Comparison of ENCODE assay signal across 19 cellular contexts in the genomic region with DNA sequence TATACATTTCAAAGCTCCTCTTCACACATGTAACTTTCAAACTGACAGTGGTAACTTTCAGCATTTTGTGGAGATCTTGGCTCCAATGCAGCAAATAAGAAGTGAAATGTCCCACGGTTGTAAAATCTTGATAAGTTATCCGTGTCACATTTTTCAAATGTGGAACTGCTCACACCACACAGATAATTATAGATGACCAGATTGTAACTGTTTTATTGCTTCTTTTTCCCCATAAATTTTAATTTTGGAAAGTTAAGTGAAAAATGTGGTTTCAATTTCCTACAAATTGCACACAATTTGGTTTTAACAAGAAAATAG.
DNase-seq lines count a peak whose midpoint lies in the region; ATAC-seq, FAIRE-seq and TF ChIP-seq lines count a peak whose summit lies in the region.
"Had no signal": no experiment of that assay in that cellular context is flagged by ENCODE, and none has a peak within 500 bp of the region (broad histone marks: within the 10 kb centered on the region; RNA-seq: fewer than 3 reads in every experiment).

No MANE protein-coding gene starts in this region.

- H3K9me3 ChIP-seq in GM23248 (ENCODE audit: low read depth) (no peaks in the 10 kb centered on the region), SU-DHL-6 (ENCODE audit: insufficient read depth, low read length) (no peaks in the 10 kb centered on the region), osteoblast (ENCODE audit: low read depth, low read length) (no peaks in the 10 kb centered on the region)
- H3K9me3 ChIP-seq: right atrium auricular region, vagina had no signal

- H3K9me2 ChIP-seq in GM23248 (ENCODE audit: insufficient read depth) (no peaks in the 10 kb centered on the region), SU-DHL-6 (replicated peaks; ENCODE audit: insufficient read depth, low read length) (no peaks in the 10 kb centered on the region)

- no peak for FAIRE-seq in RCC 7860 (lab: Jason Lieb, UNC)
- FAIRE-seq: K562 had no signal

- H2AFZ ChIP-seq in GM23248 (peak overlapping the region; percentile 38), SU-DHL-6 (ENCODE audit: low read depth, low read length, severe bottlenecking) (peak overlapping the region; percentile 32), osteoblast (ENCODE audit: low read length) (no peak overlapping the region)
- H2AFZ ChIP-seq: PC-9 had no signal

- in situ Hi-C loops in Caki2 (cut with HindIII; ENCODE audit: low pct_unique_long_range_greater_than_20kb, low sequenced_read_pairs) (no loop called here), GM23248 (cut with MboI) (no loop called here)

- TF ChIP-seq CTCF in SU-DHL-6 (IDR thresholded peaks at IDR 0.05; ENCODE audit: insufficient read depth, low read length, poor library complexity, severe bottlenecking) (no peak), osteoblast (IDR thresholded peaks at IDR 0.05; ENCODE audit: extremely low read depth, low read depth, low read length) (no peak)

- H3K27ac ChIP-seq in GM23248, result peak overlapping the region; percentile 76
- peak overlapping the region; percentile 80 for H3K27ac ChIP-seq in SU-DHL-6 (ENCODE audit: low read depth, low read length)
- H3K27ac ChIP-seq in osteoblast (ENCODE audit: low read depth, low read length), result peak overlapping the region; percentile 95
- H3K27ac ChIP-seq: PC-9, right atrium auricular region had no signal

- H3K27me3 ChIP-seq in GM23248 (replicated peaks; ENCODE audit: insufficient read depth) (no peaks in the 10 kb centered on the region), SU-DHL-6 (ENCODE audit: low read length) (no peaks in the 10 kb centered on the region), osteoblast (ENCODE audit: insufficient read depth, low read length) (no peaks in the 10 kb centered on the region)
- H3K27me3 ChIP-seq: right atrium auricular region, vagina had no signal

- H3K36me3 ChIP-seq in GM23248 (ENCODE audit: low read depth) (no peaks in the 10 kb centered on the region), SU-DHL-6 (ENCODE audit: low read length) (no peaks in the 10 kb centered on the region), osteoblast (ENCODE audit: insufficient read depth, low read length) (no peaks in the 10 kb centered on the region)
- H3K36me3 ChIP-seq: right atrium auricular region, vagina had no signal

- H3K4me2 ChIP-seq in GM23248 (ENCODE audit: unreplicated experiment), result peak overlapping the region; percentile 79
- peak overlapping the region; percentile 88 for H3K4me2 ChIP-seq in SU-DHL-6 (ENCODE audit: low read depth, low read length, poor library complexity, severe bottlenecking)
- H3K4me2 ChIP-seq in osteoblast (ENCODE audit: insufficient read depth, low read length), result peak overlapping the region; percentile 46
- H3K4me2 ChIP-seq: PC-9 had no signal

- peaks cover 65% of the 10 kb centered on the region for H3K4me1 ChIP-seq in GM23248 (ENCODE audit: insufficient read depth)
- H3K4me1 ChIP-seq in osteoblast (ENCODE audit: insufficient read depth, low read length), result peaks cover 62% of the 10 kb centered on the region

- peaks cover 25% of the 10 kb centered on the region for H3K79me2 ChIP-seq in GM23248 (ENCODE audit: insufficient read depth)
- H3K79me2 ChIP-seq in SU-DHL-6 (ENCODE audit: insufficient read depth, low read length), result no peaks in the 10 kb centered on the region
- peaks cover 6% of the 10 kb centered on the region for H3K79me2 ChIP-seq in osteoblast (ENCODE audit: insufficient read depth, low read length)

- H3K4me3 ChIP-seq in GM23248, result peak overlapping the region; percentile 64
- peak overlapping the region; percentile 30 for H3K4me3 ChIP-seq in SU-DHL-6 (ENCODE audit: insufficient read depth, low read length, poor library complexity, severe bottlenecking)
- H3K4me3 ChIP-seq in osteoblast (ENCODE audit: insufficient read depth, low read length), result peak overlapping the region; percentile 4
- H3K4me3 ChIP-seq: K562, PC-9, right atrium auricular region, vagina had no signal

- H3K9ac ChIP-seq in GM23248 (peak overlapping the region; percentile 71), SU-DHL-6 (ENCODE audit: low read length) (peak overlapping the region; percentile 40)

- ATAC-seq in GM19023 (IDR thresholded peaks at IDR 0.05; ENCODE audit: unreplicated experiment), result no peak
- ATAC-seq: activated CD8-positive, alpha-beta T cell treated with anti-CD3 and anti-CD28 coated beads for 36 hours; K562 had no signal

- peak; percentile 10 for DNase-seq in Caki2 (ENCODE audit: low read depth)
- DNase-seq in GM23248, result no peak
- no peak for DNase-seq in osteoblast (ENCODE audit: insufficient read length, low spot score, missing footprints)
- DNase-seq in cerebellar cortex (ENCODE audit: low spot score), result no peak
- no peak for DNase-seq in activated gamma-delta T cell treated with Interleukin-2 at 50 U/mL for 16 hours
- no peak for DNase-seq in RCC 7860 (ENCODE audit: low spot score)
- DNase-seq: activated CD8-positive, alpha-beta T cell treated with anti-CD3 and anti-CD28 coated beads for 36 hours; activated naive CD4-positive, alpha-beta T cell treated with anti-CD3 and anti-CD28 coated beads, Interleukin-2, amount 10 ng/mL, durations not matched to agents 7 days and 5 days; activated T-cell treated with anti-CD3 and anti-CD28 coated beads, Interleukin-2, amount 50 U/mL, for 24 hours; CD4-positive, alpha-beta memory T cell; DMS153; NCI-H187; NCI-H774; PC-9 had no signal

- whole genome bisulfite sequencing in GM23248 (ENCODE audit: low coverage in 1 of 2, low lambda C conversion rate in 2 of 2, missing lambda C conversion rate in 2 of 2), 2 experiments, result 5 to 10% methylated on average over 2 of the region's 2 CpGs

- H4K20me1 ChIP-seq in GM23248 (ENCODE audit: insufficient read depth) (no peaks in the 10 kb centered on the region), SU-DHL-6 (ENCODE audit: low read depth, low read length) (no peaks in the 10 kb centered on the region), osteoblast (ENCODE audit: insufficient read depth, low read length) (no peaks in the 10 kb centered on the region)

- peaks cover 42% of the 10 kb centered on the region for H3F3A ChIP-seq in GM23248 (ENCODE audit: insufficient read depth)
- no peaks in the 10 kb centered on the region; the same call in 1 of the 2 replicates for H3F3A ChIP-seq in SU-DHL-6 (ENCODE audit: insufficient read depth)

Comparison
In these comparisons a context has a peak if more than half of its experiments do, and no peak if none do; other contexts are left out.
1. H3K4me3 ChIP-seq: peak in every context shown above with its lines; median percentile 64 in GM23248; 30 in SU-DHL-6; 4 in osteoblast.